ENCODE assay signal across 11 cellular contexts in genomic region chr13:52096062-52096461, GRCh38. TPM values are rescaled to one million over a fixed set of nuclear protein-coding genes. Genes with fewer than 3 reads are reported as not detected.
"Had no signal": no experiment of that assay in that cellular context is flagged by ENCODE, and none has a peak within 500 bp of the region (broad histone marks: within the 10 kb centered on the region; RNA-seq: fewer than 3 reads in every experiment).

No MANE protein-coding gene starts in this region.

- H3K4me1 ChIP-seq: HAP-1 had no signal

- H3K36me3 ChIP-seq: HAP-1 had no signal

- H3K9ac ChIP-seq: GM23248 had no signal

- ATAC-seq: GM23338, HCT116 had no signal

- H3K27ac ChIP-seq: GM23248 had no signal

- H2AFZ ChIP-seq: GM23248, GM23338 had no signal

- H3K4me2 ChIP-seq: GM23338 had no signal

- H3K9me3 ChIP-seq: HAP-1 had no signal

- FAIRE-seq: H1, H54 had no signal

- H3K4me3 ChIP-seq: GM23248, GM23338, HAP-1 had no signal

- DNase-seq: GM23248, GOT3, H7, H9, HCEC 1CT, HFFc6 had no signal

RNA-seq across cellular contexts. Expression of gene NEK5, which starts 32.8 kb away (rescaled TPM):
- total RNA-seq: GM23248, HFFc6 had no signal
